In the genomic region with DNA sequence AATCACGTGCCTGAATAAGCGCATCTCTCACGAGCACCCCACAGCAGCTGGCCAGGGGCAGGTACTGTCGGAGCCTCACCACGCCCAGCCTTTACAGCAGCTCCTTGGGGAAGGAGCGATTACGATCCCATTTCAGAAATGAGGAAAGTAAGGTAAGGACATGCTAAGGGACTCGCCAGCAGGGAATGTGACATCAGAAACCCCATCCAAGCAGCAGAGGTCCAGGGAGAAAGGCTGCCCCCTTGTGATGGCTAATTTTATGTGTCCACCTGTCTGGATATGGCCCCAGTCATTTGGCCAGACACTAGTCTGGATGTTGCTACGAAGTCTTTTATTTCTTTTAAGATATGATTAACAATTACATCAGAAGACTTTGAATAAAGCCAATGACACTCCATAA, we compare ENCODE assay signal across 7 cellular contexts.
A peak's percentile ranks its signal among the peaks of the same experiment; 100 is the strongest.
DNase-seq lines count a peak whose midpoint lies in the region; ATAC-seq, FAIRE-seq and TF ChIP-seq lines count a peak whose summit lies in the region.

No MANE protein-coding gene starts in this region.

- H3K4ac ChIP-seq in trophoblast cell (ENCODE audit: low read depth, low read length), result no peak overlapping the region

- no peak overlapping the region for H2BK120ac ChIP-seq in trophoblast cell (ENCODE audit: insufficient read depth, low read length, poor library complexity)

- H4K91ac ChIP-seq in trophoblast cell (ENCODE audit: low read depth, low read length), result no peak overlapping the region

- H3K23ac ChIP-seq in trophoblast cell (ENCODE audit: low read length), result no peak overlapping the region

- H3K9me3 ChIP-seq in trophoblast cell (ENCODE audit: insufficient read depth, low read depth, low read length), result no peaks in the 10 kb centered on the region

- H4K8ac ChIP-seq in trophoblast cell (ENCODE audit: low read depth, low read length), result no peak overlapping the region

- H3K9ac ChIP-seq in trophoblast cell (ENCODE audit: low read length), result no peak overlapping the region

- no peak overlapping the region for H2AFZ ChIP-seq in trophoblast cell (ENCODE audit: insufficient read depth, low read length, poor library complexity)

- no peak overlapping the region for H4K12ac ChIP-seq in trophoblast cell (ENCODE audit: low read depth, low read length)

- H2AK5ac ChIP-seq in trophoblast cell (ENCODE audit: low read length), result no peak overlapping the region

- no peaks in the 10 kb centered on the region for H3K27me3 ChIP-seq in trophoblast cell (ENCODE audit: insufficient read depth, low read length)

- DNase-seq in GM12891 (ENCODE audit: insufficient read length, low spot score), result peak; percentile 35
- peak; percentile 43 to 79 (median 65) for DNase-seq in NCI-H1417 (lab: John Stamatoyannopoulos, UW)
- DNase-seq in choroid plexus epithelial cell (ENCODE audit: low read depth), result peak; percentile 14
- peak; percentile 6 to 58 for DNase-seq in trophoblast cell

- H2BK5ac ChIP-seq in trophoblast cell (ENCODE audit: low read depth, low read length, poor library complexity), result no peak overlapping the region

- H3K79me1 ChIP-seq in trophoblast cell (ENCODE audit: low read length), result no peaks in the 10 kb centered on the region

- H3K79me2 ChIP-seq in trophoblast cell (ENCODE audit: control insufficient read depth, insufficient read depth, low read length, poor library complexity), result no peaks in the 10 kb centered on the region

- no peak for ATAC-seq in HG03378 (IDR thresholded peaks at IDR 0.05; ENCODE audit: unreplicated experiment)
- ATAC-seq in GM21423 (IDR thresholded peaks at IDR 0.05; ENCODE audit: unreplicated experiment), result no peak
- ATAC-seq in HG03460 (IDR thresholded peaks at IDR 0.05; ENCODE audit: unreplicated experiment), result no peak

- H3K4me2 ChIP-seq in trophoblast cell (ENCODE audit: low read length), result no peak overlapping the region

- H3K4me3 ChIP-seq in choroid plexus epithelial cell (ENCODE audit: low read depth, low read length) (no peak overlapping the region), trophoblast cell (ENCODE audit: low read depth, low read length) (no peak overlapping the region)

- H3K14ac ChIP-seq in trophoblast cell (ENCODE audit: low read length), result no peak overlapping the region

- no peak overlapping the region for H2BK12ac ChIP-seq in trophoblast cell (ENCODE audit: low read length)

- TF ChIP-seq POLR2A in GM12891 (IDR thresholded peaks at IDR 0.05; ENCODE audit: low read depth, low read length), result no peak

- no peaks in the 10 kb centered on the region for H3K36me3 ChIP-seq in trophoblast cell (ENCODE audit: control insufficient read depth in 1 of 2, insufficient read depth in 2 of 2, low read length in 2 of 2)

- no peak overlapping the region for H3K18ac ChIP-seq in trophoblast cell (ENCODE audit: low read length)

- WGBS in trophoblast cell (ENCODE audit: extremely low coverage, insufficient coverage, insufficient read length), result no CpG with 5 or more reads among the region's 9 CpGs

- TF ChIP-seq CTCF in choroid plexus epithelial cell (conservative IDR thresholded peaks at IDR 0.05; ENCODE audit: low read depth, low read length), result peak; percentile 38

- no peak for FAIRE-seq in GM12891 (lab: Jason Lieb, UNC)

- H3K27ac ChIP-seq in trophoblast cell (ENCODE audit: low read depth, low read length), result no peak overlapping the region

- no peaks in the 10 kb centered on the region for H3K4me1 ChIP-seq in trophoblast cell (ENCODE audit: control insufficient read depth in 1 of 2, insufficient read depth in 2 of 2, low read length in 2 of 2)

TF ChIP-seq in GM12891, 5 proteins besides CTCF, POLR2A, EP300 and RAD21:
- TF ChIP-seq PAX5 (IDR thresholded peaks at IDR 0.05; ENCODE audit: insufficient read depth, low read length, severe bottlenecking) (no peak), SPI1 (IDR thresholded peaks at IDR 0.05; ENCODE audit: low read depth, low read length) (no peak), TAF1 (IDR thresholded peaks at IDR 0.05; ENCODE audit: low read depth, low read length) (no peak), POLR2AphosphoS5 (IDR thresholded peaks at IDR 0.05; ENCODE audit: low read depth, low read length) (no peak), POU2F2 (IDR thresholded peaks at IDR 0.05; ENCODE audit: low read depth, low read length) (no peak)

Comparison
In these comparisons a context has a peak if more than half of its experiments do, and no peak if none do; other contexts are left out.
1. DNase-seq: peak in every context shown above with its lines; median percentile 65 in NCI-H1417; 35 in GM12891; 32 in trophoblast cell; 14 in choroid plexus epithelial cell.